In genomic region chr17:9790889-9791876, GRCh38 we compare ENCODE assay signal across 18 cellular contexts. TPM values are rescaled to one million over a fixed set of nuclear protein-coding genes. Genes with fewer than 3 reads are reported as not detected.
DNase-seq lines count a peak whose midpoint lies in the region; ATAC-seq and TF ChIP-seq lines count a peak whose summit lies in the region.
"Had no signal": no experiment of that assay in that cellular context is flagged by ENCODE, and none has a peak within 500 bp of the region (broad histone marks: within the 10 kb centered on the region; RNA-seq: fewer than 3 reads in every experiment).

Gene DHRS7C, minus strand, starts transcription at chr17:9791592. Its CDS starts 308 bp downstream, at chr17:9791284.

- no peaks in the 10 kb centered on the region for H3F3A ChIP-seq in SK-N-SH (replicated peaks; ENCODE audit: insufficient read depth)

- H3K27me3 Mint-ChIP-seq in glutamatergic neuron (ENCODE audit: unreplicated experiment), result peaks cover 1% of the 10 kb centered on the region

- no peaks in the 10 kb centered on the region for H4K20me1 ChIP-seq in SK-N-SH (ENCODE audit: insufficient read depth)

- CTCF ChIA-PET in SK-N-SH (lab: Yijun Ruan, JAX), result interaction anchor here (1.4 kb wide), 1 partner anchor 23 kb away, joined by 4 read pairs; no protein-coding TSS in a partner anchor

- H3K36me3 Mint-ChIP-seq in glutamatergic neuron (ENCODE audit: unreplicated experiment), result no peaks in the 10 kb centered on the region
- H3K36me3 Mint-ChIP-seq: CD14-positive monocyte had no signal

- H3K9ac ChIP-seq in skeletal muscle tissue (ENCODE audit: low read depth in 1 of 3, low read length in 3 of 3) (peak within 1 kb of the TSS; percentile 71 to 92 (median 87)), SK-N-SH (no peak within 1 kb of the TSS)

- DNase-seq in NCI-H82 (lab: John Stamatoyannopoulos, UW), result peak; percentile 34
- DNase-seq in NCI-H82 treated with DMSO at 0.1 percent for 48 hours (lab: John Stamatoyannopoulos, UW; ENCODE audit: unreplicated experiment), result no peak
- no peak for DNase-seq in glutamatergic neuron
- peak; percentile 43 for DNase-seq in islet precursor cell
- DNase-seq in ecto neural progenitor cell (ENCODE audit: low spot score), result no peak
- DNase-seq in SK-N-SH, result no peak
- DNase-seq: COR-L47, DMS79, GOT3, NCI-H1436 treated with DMSO at 0.1 percent for 48 hours, NCI-H2081 treated with DMSO at 0.1 percent for 48 hours, NCI-H226, NCI-H748 treated with DMSO at 0.1 percent for 48 hours had no signal

- H3K4me1 ChIP-seq in skeletal muscle tissue (ENCODE audit: control insufficient read depth in 3 of 3, insufficient read depth in 3 of 3, low read length in 3 of 3), result peaks cover 26 to 37% (median 34%) of the 10 kb centered on the region in 3 donors
- H3K4me1 ChIP-seq in SK-N-SH (ENCODE audit: control insufficient read depth in 1 of 2, insufficient read depth in 2 of 2, low read depth in 1 of 2, low read length in 1 of 2), result no peaks in the 10 kb centered on the region

- no peaks in the 10 kb centered on the region for H3K36me3 ChIP-seq in skeletal muscle tissue (ENCODE audit: control insufficient read depth in 3 of 3, insufficient read depth in 3 of 3, low read length in 3 of 3)
- no peaks in the 10 kb centered on the region for H3K36me3 ChIP-seq in SK-N-SH (replicated peaks in 1 of 2; ENCODE audit: control insufficient read depth in 1 of 2, insufficient read depth in 2 of 2, low read length in 1 of 2)

- POLR2A ChIA-PET in SK-N-SH (lab: Yijun Ruan, JAX), result no interaction called here

- no peak for TF ChIP-seq RAD21 in SK-N-SH (IDR thresholded peaks at IDR 0.05; ENCODE audit: low read length)

- TF ChIP-seq CTCF in glutamatergic neuron (IDR thresholded peaks at IDR 0.05; ENCODE audit: partially characterized antibody, unreplicated experiment) (no peak), SK-N-SH (IDR thresholded peaks at IDR 0.05) (no peak)

- H3K27ac ChIP-seq in skeletal muscle tissue (ENCODE audit: low read depth, low read length), result peak within 1 kb of the TSS; percentile 80
- H3K27ac ChIP-seq in SK-N-SH (ENCODE audit: low read depth in 2 of 2, low read length in 1 of 2), result no peak within 1 kb of the TSS
- H3K27ac ChIP-seq: HL-60 had no signal

- H3K9me3 ChIP-seq in skeletal muscle tissue (ENCODE audit: control insufficient read depth in 3 of 3, low read length in 3 of 3), result no peaks in the 10 kb centered on the region
- H3K9me3 ChIP-seq in SK-N-SH, result no peaks in the 10 kb centered on the region

- H3K4me3 ChIP-seq in skeletal muscle tissue (ENCODE audit: low read length in 3 of 3) (peak within 1 kb of the TSS; percentile 70 to 82 (median 76)), SK-N-SH (ENCODE audit: low read depth in 2 of 2, low read length in 1 of 2) (no peak within 1 kb of the TSS)

- H3K27ac Mint-ChIP-seq in glutamatergic neuron (ENCODE audit: unreplicated experiment), result peak within 1 kb of the TSS; percentile 28
- H3K27ac Mint-ChIP-seq: CD14-positive monocyte had no signal

- no peaks in the 10 kb centered on the region for H3K79me2 ChIP-seq in SK-N-SH (ENCODE audit: insufficient read depth)

- H3K4me1 Mint-ChIP-seq in glutamatergic neuron (ENCODE audit: low read depth, unreplicated experiment), result peaks cover 5% of the 10 kb centered on the region
- H3K4me1 Mint-ChIP-seq: CD14-positive monocyte had no signal

- ATAC-seq in GM18520 (IDR thresholded peaks at IDR 0.05; ENCODE audit: unreplicated experiment), result no peak

- 22% methylated on average over 15 of the region's 15 CpGs for WGBS in SK-N-SH (ENCODE audit: low lambda C conversion rate)

- no peak for TF ChIP-seq EP300 in SK-N-SH (IDR thresholded peaks at IDR 0.05; ENCODE audit: borderline replicate concordance in 1 of 2, low read depth in 1 of 2, low read length in 1 of 2)

- H3K27me3 ChIP-seq in skeletal muscle tissue (ENCODE audit: control insufficient read depth in 3 of 3, insufficient read depth in 3 of 3, low read length in 3 of 3), result no peaks in the 10 kb centered on the region
- H3K27me3 ChIP-seq in SK-N-SH (ENCODE audit: insufficient read depth), result peaks cover 24% of the 10 kb centered on the region; the same call in 1 of the 2 replicates

- H3K4me3 Mint-ChIP-seq in glutamatergic neuron (ENCODE audit: unreplicated experiment), result no peak within 1 kb of the TSS
- H3K4me3 Mint-ChIP-seq: CD14-positive monocyte had no signal

- H3K9me3 Mint-ChIP-seq in glutamatergic neuron (ENCODE audit: unreplicated experiment), result no peaks in the 10 kb centered on the region
- H3K9me3 Mint-ChIP-seq: CD14-positive monocyte had no signal

- no peak within 1 kb of the TSS for H3K4me2 ChIP-seq in SK-N-SH

- H3K9me2 ChIP-seq in SK-N-SH, result no peaks in the 10 kb centered on the region

- no peak within 1 kb of the TSS for H2AFZ ChIP-seq in SK-N-SH (ENCODE audit: low read depth)

TF ChIP-seq in SK-N-SH, 30 proteins besides CTCF, POLR2A, EP300 and RAD21:
- TF ChIP-seq REST (IDR thresholded peaks at IDR 0.05; ENCODE audit: low read depth, low read length), result no peak
- TF ChIP-seq TAF1 (IDR thresholded peaks at IDR 0.05; ENCODE audit: borderline replicate concordance, low read depth, low read length), result no peak
- TF ChIP-seq POLR2AphosphoS5 (IDR thresholded peaks at IDR 0.05; ENCODE audit: low read depth, low read length), result no peak
- no peak for TF ChIP-seq FOXJ3 (CRISPR knock-in tag; IDR thresholded peaks at IDR 0.05)
- no peak for TF ChIP-seq MAX (IDR thresholded peaks at IDR 0.05; ENCODE audit: low read depth)
- no peak for TF ChIP-seq GATA2 (CRISPR knock-in tag; IDR thresholded peaks at IDR 0.05)
- TF ChIP-seq EZH2phosphoT487 (IDR thresholded peaks at IDR 0.05; ENCODE audit: borderline replicate concordance, low read depth), result no peak

RNA-seq across cellular contexts. Expression of gene DHRS7C, which starts in this region (rescaled TPM):
- total RNA-seq in glutamatergic neuron (ENCODE audit: unreplicated experiment) (not detected), skeletal muscle tissue (163 TPM)
- polyA plus RNA-seq in SK-N-SH (2012; rRNA removed), result not detected in 2 replicates
- polyA plus RNA-seq in SK-N-SH (2012; cell fraction: cytosol; rRNA removed), result not detected in 2 replicates
- not detected in 2 replicates for polyA plus RNA-seq in SK-N-SH (2012; cell fraction: nucleus; rRNA removed)
- total RNA-seq: A172 had no signal
- polyA plus RNA-seq: CD14-positive monocyte had no signal

Comparison
In these comparisons a context has a peak if more than half of its experiments do, and no peak if none do; other contexts are left out.
1. RNA of gene DHRS7C (total RNA-seq): 163 TPM in skeletal muscle tissue (single experiment); not detected in glutamatergic neuron (single experiment); every median in the first group is over 100 times any median in the second.
2. DNase-seq: peak in NCI-H82 (single experiment) and islet precursor cell (single experiment); none in NCI-H82 treated with DMSO at 0.1 percent for 48 hours (single experiment), glutamatergic neuron (single experiment), ecto neural progenitor cell (single experiment) and SK-N-SH (single experiment).
3. H3K4me3 ChIP-seq: peak in skeletal muscle tissue (3 of 3); none in SK-N-SH (0 of 2).